Comparison of ENCODE assay signal across 1 cellular context in the genomic region with DNA sequence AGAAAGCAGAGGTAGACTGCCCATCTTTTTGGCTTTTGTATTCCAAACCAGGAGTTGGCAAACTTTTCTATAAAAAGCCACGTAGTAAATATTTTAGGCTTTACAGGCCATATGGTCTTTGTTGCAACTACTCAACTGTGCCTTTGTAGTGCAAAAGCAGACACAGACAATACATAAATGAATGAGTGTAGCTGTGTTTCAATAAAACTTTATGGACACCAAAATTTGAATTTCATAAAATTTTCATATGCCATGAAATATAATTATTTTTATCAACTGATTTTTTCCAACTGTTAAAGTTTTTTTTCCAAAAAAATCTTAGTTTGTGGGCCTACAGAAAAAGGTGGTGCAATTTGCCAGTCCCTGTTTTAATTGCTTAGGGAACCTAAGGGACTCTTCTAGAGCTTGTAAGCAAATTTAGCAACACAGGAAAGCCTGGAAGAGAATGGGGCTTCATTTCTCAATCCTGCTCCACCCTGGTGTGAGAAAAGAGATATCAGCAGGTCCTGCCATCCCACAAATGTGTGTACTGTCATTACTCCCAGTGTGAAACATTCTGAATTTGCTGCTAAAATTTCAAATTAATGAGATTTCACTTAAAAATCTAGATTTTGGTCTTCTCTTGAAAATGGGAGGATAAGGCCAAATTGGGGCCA.
TF ChIP-seq lines count a peak whose summit lies in the region.

No MANE protein-coding gene starts in this region.

TF ChIP-seq in HepG2, 621 proteins besides CTCF, POLR2A, EP300 and RAD21 (continued from another document):
- TF ChIP-seq, protein P1, sequence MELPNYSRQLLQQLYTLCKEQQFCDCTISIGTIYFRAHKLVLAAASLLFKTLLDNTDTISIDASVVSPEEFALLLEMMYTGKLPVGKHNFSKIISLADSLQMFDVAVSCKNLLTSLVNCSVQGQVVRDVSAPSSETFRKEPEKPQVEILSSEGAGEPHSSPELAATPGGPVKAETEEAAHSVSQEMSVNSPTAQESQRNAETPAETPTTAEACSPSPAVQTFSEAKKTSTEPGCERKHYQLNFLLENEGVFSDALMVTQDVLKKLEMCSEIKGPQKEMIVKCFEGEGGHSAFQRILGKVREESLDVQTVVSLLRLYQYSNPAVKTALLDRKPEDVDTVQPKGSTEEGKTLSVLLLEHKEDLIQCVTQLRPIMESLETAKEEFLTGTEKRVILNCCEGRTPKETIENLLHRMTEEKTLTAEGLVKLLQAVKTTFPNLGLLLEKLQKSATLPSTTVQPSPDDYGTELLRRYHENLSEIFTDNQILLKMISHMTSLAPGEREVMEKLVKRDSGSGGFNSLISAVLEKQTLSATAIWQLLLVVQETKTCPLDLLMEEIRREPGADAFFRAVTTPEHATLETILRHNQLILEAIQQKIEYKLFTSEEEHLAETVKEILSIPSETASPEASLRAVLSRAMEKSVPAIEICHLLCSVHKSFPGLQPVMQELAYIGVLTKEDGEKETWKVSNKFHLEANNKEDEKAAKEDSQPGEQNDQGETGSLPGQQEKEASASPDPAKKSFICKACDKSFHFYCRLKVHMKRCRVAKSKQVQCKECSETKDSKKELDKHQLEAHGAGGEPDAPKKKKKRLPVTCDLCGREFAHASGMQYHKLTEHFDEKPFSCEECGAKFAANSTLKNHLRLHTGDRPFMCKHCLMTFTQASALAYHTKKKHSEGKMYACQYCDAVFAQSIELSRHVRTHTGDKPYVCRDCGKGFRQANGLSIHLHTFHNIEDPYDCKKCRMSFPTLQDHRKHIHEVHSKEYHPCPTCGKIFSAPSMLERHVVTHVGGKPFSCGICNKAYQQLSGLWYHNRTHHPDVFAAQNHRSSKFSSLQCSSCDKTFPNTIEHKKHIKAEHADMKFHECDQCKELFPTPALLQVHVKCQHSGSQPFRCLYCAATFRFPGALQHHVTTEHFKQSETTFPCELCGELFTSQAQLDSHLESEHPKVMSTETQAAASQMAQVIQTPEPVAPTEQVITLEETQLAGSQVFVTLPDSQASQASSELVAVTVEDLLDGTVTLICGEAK (IDR thresholded peaks at IDR 0.05), result peak; percentile 52
- TF ChIP-seq, protein P1 (CRISPR knock-in tag; IDR thresholded peaks at IDR 0.05), result no peak; the same call in 1 of the 2 replicates
